In genomic region chrX:48676106-48676892, GRCh38 we compare ENCODE assay signal across 7 cellular contexts. TPM values are rescaled to one million over a fixed set of nuclear protein-coding genes. Genes with fewer than 3 reads are reported as not detected.
DNase-seq lines count a peak whose midpoint lies in the region; ATAC-seq, FAIRE-seq and TF ChIP-seq lines count a peak whose summit lies in the region.

No MANE protein-coding gene starts in this region.

- no peaks in the 10 kb centered on the region for H3K36me3 Mint-ChIP-seq in astrocyte (ENCODE audit: low read depth, unreplicated experiment)

- H3K4me3 ChIP-seq in astrocyte (ENCODE audit: insufficient read depth, low read depth, low read length), result peak overlapping the region; percentile 69

- H3K9me3 ChIP-seq in astrocyte (ENCODE audit: insufficient read depth, low read depth, low read length), result no peaks in the 10 kb centered on the region

- peak overlapping the region; percentile 81 for H3K27ac Mint-ChIP-seq in astrocyte (ENCODE audit: unreplicated experiment)

- no peaks in the 10 kb centered on the region for H3K79me2 ChIP-seq in astrocyte (ENCODE audit: insufficient read depth, low read length)

- FAIRE-seq in astrocyte (lab: Jason Lieb, UNC), result no peak

- peak overlapping the region; percentile 91 for H3K4me3 Mint-ChIP-seq in astrocyte (ENCODE audit: unreplicated experiment)

- H3K27me3 Mint-ChIP-seq in astrocyte (ENCODE audit: low read depth, unreplicated experiment), result no peaks in the 10 kb centered on the region

- H3K27me3 ChIP-seq in astrocyte (ENCODE audit: insufficient read depth, low read length), result no peaks in the 10 kb centered on the region

- H2AFZ ChIP-seq in astrocyte (ENCODE audit: low read depth, low read length), result peak overlapping the region; percentile 91

- H3K4me1 ChIP-seq in astrocyte (ENCODE audit: insufficient read depth, low read length), result no peaks in the 10 kb centered on the region

- no peaks in the 10 kb centered on the region for H3K36me3 ChIP-seq in astrocyte (ENCODE audit: insufficient read depth, low read length)

- H3K9ac ChIP-seq in astrocyte (ENCODE audit: low read length), result peak overlapping the region; percentile 83

- ATAC-seq in GM18511 (IDR thresholded peaks at IDR 0.05; ENCODE audit: unreplicated experiment) (peak; percentile 93), HG02981 (IDR thresholded peaks at IDR 0.05; ENCODE audit: unreplicated experiment) (peak; percentile 92)

- peak overlapping the region; percentile 95 for H3K4me2 ChIP-seq in astrocyte (ENCODE audit: low read length)

- H3K9me3 Mint-ChIP-seq in astrocyte (ENCODE audit: unreplicated experiment), result no peaks in the 10 kb centered on the region

- DNase-seq in NCI-H2029 (lab: John Stamatoyannopoulos, UW) (peak; percentile 80), T-helper 22 cell (ENCODE audit: low read depth) (peak; percentile 82), astrocyte (ENCODE audit: low read depth) (peak; percentile 62), hepatic stellate cell (ENCODE audit: low spot score) (peak; percentile 98), retina (peak; percentile 91)

- TF ChIP-seq CTCF in astrocyte (IDR thresholded peaks at IDR 0.05; ENCODE audit: insufficient read depth, low read depth, low read length), result no peak

- H3K4me1 Mint-ChIP-seq in astrocyte (ENCODE audit: low read depth, unreplicated experiment), result peaks cover 1% of the 10 kb centered on the region

- H3K27ac ChIP-seq in astrocyte (ENCODE audit: low read depth, low read length), result peak overlapping the region; percentile 68

- no peaks in the 10 kb centered on the region for H4K20me1 ChIP-seq in astrocyte (ENCODE audit: insufficient read depth, low read length)

RNA-seq across cellular contexts. Expression of gene WAS, which starts 7.3 kb away (rescaled TPM):
- total RNA-seq in astrocyte, result 0.75 and 1.1 TPM in 2 replicates

RNA-seq across cellular contexts. Expression of gene SUV39H1, which starts 20.2 kb away (rescaled TPM):
- total RNA-seq in astrocyte, result 3.5 and 4.9 TPM in 2 replicates

Comparison
In these comparisons a context has a peak if more than half of its experiments do, and no peak if none do; other contexts are left out.
1. Peak in every context shown above with its lines: DNase-seq, ATAC-seq, H3K4me3 ChIP-seq and H3K27ac ChIP-seq.